Comparison of ENCODE assay signal across 19 cellular contexts in the genomic region with DNA sequence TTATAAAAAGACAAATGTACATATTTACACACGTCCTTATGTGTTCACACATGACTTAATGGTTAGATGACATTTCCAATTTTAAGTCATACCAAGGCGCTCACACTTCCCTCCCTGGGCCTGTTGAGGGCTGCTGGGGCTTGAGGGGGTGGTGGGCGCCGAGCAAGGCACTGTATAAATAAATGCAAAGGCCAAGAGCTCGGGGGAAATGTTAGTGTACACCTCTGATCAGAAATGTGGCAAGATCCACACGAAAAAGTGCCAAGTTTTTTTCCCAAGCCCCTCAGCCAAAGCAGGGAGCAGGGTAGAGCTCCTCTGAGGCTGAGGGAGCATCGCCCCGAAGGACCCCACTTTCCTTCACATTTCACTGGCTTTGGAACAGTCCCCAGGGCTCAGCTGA. TPM values are rescaled to one million over a fixed set of nuclear protein-coding genes. Genes with fewer than 3 reads are reported as not detected.
DNase-seq lines count a peak whose midpoint lies in the region; ATAC-seq, FAIRE-seq and TF ChIP-seq lines count a peak whose summit lies in the region.
"Had no signal": no experiment of that assay in that cellular context is flagged by ENCODE, and none has a peak within 500 bp of the region (broad histone marks: within the 10 kb centered on the region; RNA-seq: fewer than 3 reads in every experiment).

No MANE protein-coding gene starts in this region.

- no peak overlapping the region for H3K4me3 ChIP-seq in Peyer's patch
- H3K4me3 ChIP-seq in small intestine (ENCODE audit: low read depth in 1 of 2, low read length in 2 of 2), result no peak overlapping the region

- H3K9me3 Mint-ChIP-seq in activated CD4-positive, alpha-beta T cell treated with anti-CD3 and anti-CD28 coated beads for 36 hours (ENCODE audit: low read depth), result no peaks in the 10 kb centered on the region
- H3K9me3 Mint-ChIP-seq in central memory CD8-positive, alpha-beta T cell, result no peaks in the 10 kb centered on the region
- H3K9me3 Mint-ChIP-seq: HFFc6; mesothelial cell of epicardium; stimulated activated naive CD8-positive, alpha-beta T cell treated with anti-CD3 and anti-CD28 coated beads, Interleukin-15, Interleukin-2, amounts not matched to agents 100 ng/mL and 50 ng/mL, for 24 hours had no signal

- H3K4me1 Mint-ChIP-seq in activated CD4-positive, alpha-beta T cell treated with anti-CD3 and anti-CD28 coated beads for 36 hours, result peaks cover 79% of the 10 kb centered on the region
- H3K4me1 Mint-ChIP-seq in central memory CD8-positive, alpha-beta T cell, result peaks cover 76% of the 10 kb centered on the region
- H3K4me1 Mint-ChIP-seq: mesothelial cell of epicardium had no signal

- no peak for ATAC-seq in activated CD4-positive, alpha-beta T cell treated with anti-CD3 and anti-CD28 coated beads for 36 hours
- no peak for ATAC-seq in central memory CD8-positive, alpha-beta T cell (replicated peaks; ENCODE audit: extremely low read depth, poor library complexity, severe bottlenecking)
- ATAC-seq in GM18867 (IDR thresholded peaks at IDR 0.05; ENCODE audit: unreplicated experiment), result no peak

- peaks cover 60% of the 10 kb centered on the region for H3K36me3 Mint-ChIP-seq in activated CD4-positive, alpha-beta T cell treated with anti-CD3 and anti-CD28 coated beads for 36 hours (ENCODE audit: low read depth)
- H3K36me3 Mint-ChIP-seq in central memory CD8-positive, alpha-beta T cell (ENCODE audit: insufficient read depth), result peaks cover 99% of the 10 kb centered on the region

- peaks cover 6 to 74% (median 35%) of the 10 kb centered on the region in 4 donors for H3K4me1 ChIP-seq in Peyer's patch
- H3K4me1 ChIP-seq in small intestine (ENCODE audit: control insufficient read depth in 2 of 2, insufficient read depth in 1 of 2, low read depth in 1 of 2, low read length in 1 of 2), result peaks cover 11% of the 10 kb centered on the region in 2 donors

- H3K9me3 ChIP-seq in Peyer's patch, result no peaks in the 10 kb centered on the region
- no peaks in the 10 kb centered on the region for H3K9me3 ChIP-seq in small intestine (ENCODE audit: control insufficient read depth, low read depth)

- H3K4me3 Mint-ChIP-seq in activated CD4-positive, alpha-beta T cell treated with anti-CD3 and anti-CD28 coated beads for 36 hours, result no peak overlapping the region
- H3K4me3 Mint-ChIP-seq in central memory CD8-positive, alpha-beta T cell, result peak overlapping the region; percentile 97
- H3K4me3 Mint-ChIP-seq: HFFc6; mesothelial cell of epicardium; stimulated activated naive CD8-positive, alpha-beta T cell treated with anti-CD3 and anti-CD28 coated beads, Interleukin-15, Interleukin-2, amounts not matched to agents 100 ng/mL and 50 ng/mL, for 24 hours had no signal

- no peak for TF ChIP-seq POLR2A in Peyer's patch (IDR thresholded peaks at IDR 0.05)

- no peaks in the 10 kb centered on the region for H3K27me3 Mint-ChIP-seq in activated CD4-positive, alpha-beta T cell treated with anti-CD3 and anti-CD28 coated beads for 36 hours
- no peaks in the 10 kb centered on the region for H3K27me3 Mint-ChIP-seq in central memory CD8-positive, alpha-beta T cell
- H3K27me3 Mint-ChIP-seq: stimulated activated naive CD8-positive, alpha-beta T cell treated with anti-CD3 and anti-CD28 coated beads, Interleukin-15, Interleukin-2, amounts not matched to agents 100 ng/mL and 50 ng/mL, for 24 hours had no signal

- DNase-seq in activated CD4-positive, alpha-beta T cell treated with anti-CD3 and anti-CD28 coated beads for 36 hours, result no peak
- no peak for DNase-seq in activated CD4-positive, alpha-beta T cell treated with anti-CD3 and anti-CD28 coated beads for 4 hours
- peak in 2 of 3 donors; percentile 27 to 34 for DNase-seq in Peyer's patch
- DNase-seq in central memory CD8-positive, alpha-beta T cell (ENCODE audit: low spot score in 2 of 2), result no peak
- no peak for DNase-seq in small intestine
- no peak for DNase-seq in occipital lobe (lab: John Stamatoyannopoulos, UW)
- no peak for DNase-seq in frontal cortex (ENCODE audit: low spot score in 2 of 2)
- DNase-seq: anterior cingulate cortex; COR-L47; GDM1; HFFc6; NCI-H1048; NK-92 treated with Interleukin-12 subunit alpha and Interleukin-12 subunit beta, amount 100 ng/mL, for 24 hours; T1000 had no signal

- H3K27ac ChIP-seq in Peyer's patch (peak overlapping the region in 1 of 4 donors; percentile 34), small intestine (ENCODE audit: low read depth in 1 of 2, low read length in 1 of 2) (peak overlapping the region; percentile 1 to 37)
- H3K27ac ChIP-seq: epithelial cell of prostate had no signal

- intact Hi-C loops in activated CD4-positive, alpha-beta T cell treated with anti-CD3 and anti-CD28 coated beads for 36 hours (cut with DNase I, micrococcal nuclease), result no loop called here

- TF ChIP-seq CTCF in Peyer's patch (IDR thresholded peaks at IDR 0.05), result no peak

- POLR2A ChIA-PET in activated CD4-positive, alpha-beta T cell treated with anti-CD3 and anti-CD28 coated beads for 36 hours (lab: Charles Lee), result interaction anchor here (0.6 to 10.0 kb wide), 6 partner anchors 15 to 72 kb away, joined by 3 to 130 read pairs (median 20); no protein-coding TSS in a partner anchor

- CTCF ChIA-PET in activated CD4-positive, alpha-beta T cell treated with anti-CD3 and anti-CD28 coated beads for 36 hours (lab: Charles Lee), result interaction anchor here (0.7 kb wide), 1 partner anchor 18 kb away, joined by 3 read pairs; no protein-coding TSS in a partner anchor

- no peaks in the 10 kb centered on the region for H3K27me3 ChIP-seq in Peyer's patch
- no peaks in the 10 kb centered on the region for H3K27me3 ChIP-seq in small intestine (ENCODE audit: control insufficient read depth in 2 of 2, insufficient read depth in 2 of 2, low read length in 2 of 2)

- H3K27ac Mint-ChIP-seq in activated CD4-positive, alpha-beta T cell treated with anti-CD3 and anti-CD28 coated beads for 36 hours, result peak overlapping the region; percentile 37
- peak overlapping the region; percentile 96 for H3K27ac Mint-ChIP-seq in central memory CD8-positive, alpha-beta T cell (ENCODE audit: low read depth)
- H3K27ac Mint-ChIP-seq: HFFc6, mesothelial cell of epicardium had no signal

- 61 to 78% (median 69%) methylated on average over 8 of the region's 8 CpGs for WGBS in small intestine, 3 donors

- H3K36me3 ChIP-seq in Peyer's patch (peaks cover 0 to 59% (median 0%) of the 10 kb centered on the region in 3 donors), small intestine (ENCODE audit: control insufficient read depth in 2 of 2, insufficient read depth in 2 of 2, low read length in 2 of 2) (peaks cover 22 to 32% of the 10 kb centered on the region in 2 donors)

- FAIRE-seq in small intestine (lab: Jason Lieb, UNC), result no peak
- no peak for FAIRE-seq in frontal cortex (lab: Jason Lieb, UNC)
- FAIRE-seq: A204.1 had no signal

RNA-seq across cellular contexts. Expression of gene IRF1, which starts 7.5 kb away (rescaled TPM):
- 100 to 1,000 TPM; 121 to 130 TPM for total RNA-seq in activated CD4-positive, alpha-beta T cell treated with anti-CD3 and anti-CD28 coated beads for 36 hours
- total RNA-seq in Peyer's patch (100 to 1,000 TPM in 3 of 4 donors, 10 to 100 TPM in 1; 92.7 to 152 (median 122) TPM), occipital lobe (2.0 TPM), frontal cortex (1.2 TPM)
- polyA plus RNA-seq in small intestine, result 10 to 100 TPM; 51.7 to 64.1 (median 54.0) TPM

Comparison
In these comparisons a context has a peak if more than half of its experiments do, and no peak if none do; other contexts are left out.
1. DNase-seq: peak in Peyer's patch (2 of 3); none in activated CD4-positive, alpha-beta T cell treated with anti-CD3 and anti-CD28 coated beads for 36 hours (single experiment), activated CD4-positive, alpha-beta T cell treated with anti-CD3 and anti-CD28 coated beads for 4 hours (0 of 2), central memory CD8-positive, alpha-beta T cell (0 of 2), small intestine (single experiment), occipital lobe (single experiment) and frontal cortex (0 of 2).
2. RNA of gene IRF1, which starts 7.5 kb away (total RNA-seq): 121 to 130 TPM in activated CD4-positive, alpha-beta T cell treated with anti-CD3 and anti-CD28 coated beads for 36 hours and 92.7 to 152 TPM in Peyer's patch; 2.0 TPM in occipital lobe (single experiment) and 1.2 TPM in frontal cortex (single experiment); every median in the first group is over 10 times any median in the second.